In genomic region chr14:88824314-88825077, GRCh38 we compare ENCODE assay signal across 8 cellular contexts. TPM values are rescaled to one million over a fixed set of nuclear protein-coding genes. Genes with fewer than 3 reads are reported as not detected.
DNase-seq lines count a peak whose midpoint lies in the region; ATAC-seq, FAIRE-seq and TF ChIP-seq lines count a peak whose summit lies in the region.

TTC8 (plus strand) TSS chr14:88824651; CDS start chr14:88824708, 57 bp downstream.

- TF ChIP-seq CTCF in uterus (IDR thresholded peaks at IDR 0.05), result no peak

- peak; percentile 95 for FAIRE-seq in GM18507 (lab: Jason Lieb, UNC)

- H3K9me3 ChIP-seq in uterus, result no peaks in the 10 kb centered on the region

- no peaks in the 10 kb centered on the region for H3K27me3 ChIP-seq in uterus

- H3K27ac ChIP-seq in uterus, result peak within 1 kb of the TSS; percentile 87 to 90

- no peaks in the 10 kb centered on the region for H3K4me1 ChIP-seq in uterus

- no peaks in the 10 kb centered on the region for H3K36me3 ChIP-seq in uterus

- intact Hi-C loops in uterus (cut with DNase I; ENCODE audit: low total_unique reads), result no loop called here

- H3K4me3 ChIP-seq in uterus, result peak within 1 kb of the TSS; percentile 68 to 80

- TF ChIP-seq POLR2A in uterus (IDR thresholded peaks at IDR 0.05), result peak in 1 of 2 donors; percentile 70

- ATAC-seq in HG02973 (IDR thresholded peaks at IDR 0.05; ENCODE audit: unreplicated experiment), result peak; percentile 99

- peak; percentile 80 for DNase-seq in GM18507 (ENCODE audit: extremely low spot score, insufficient read length, low read depth)
- DNase-seq in NCI-H2029 (lab: John Stamatoyannopoulos, UW), result peak; percentile 40
- peak; percentile 73 for DNase-seq in T-helper 9 cell
- DNase-seq in astrocyte of the hippocampus (ENCODE audit: low read depth, low spot score), result peak; percentile 96
- peak; percentile 86 for DNase-seq in hepatic stellate cell (ENCODE audit: low spot score)
- peak; percentile 85 for DNase-seq in putamen (ENCODE audit: low spot score)
- DNase-seq in uterus, result peak; percentile 83 to 87

RNA-seq across cellular contexts. Expression of gene TTC8, which starts in this region (rescaled TPM):
- total RNA-seq in uterus, result 100 to 1,000 TPM in 1 of 4 donors, 10 to 100 TPM in 2, 1 to 10 TPM in 1; 9.7 to 340 (median 31.7) TPM

Comparison
In these comparisons a context has a peak if more than half of its experiments do, and no peak if none do; other contexts are left out.
1. Peak in every context shown above with its lines: DNase-seq, ATAC-seq, H3K4me3 ChIP-seq and H3K27ac ChIP-seq.
2. DNase-seq: peak in every context shown above with its lines; median percentile 96 in astrocyte of the hippocampus; 86 in hepatic stellate cell; 85 in putamen; 85 in uterus; 80 in GM18507; 73 in T-helper 9 cell; 40 in NCI-H2029.